Comparison of ENCODE assay signal across 1 cellular context in the genomic region with DNA sequence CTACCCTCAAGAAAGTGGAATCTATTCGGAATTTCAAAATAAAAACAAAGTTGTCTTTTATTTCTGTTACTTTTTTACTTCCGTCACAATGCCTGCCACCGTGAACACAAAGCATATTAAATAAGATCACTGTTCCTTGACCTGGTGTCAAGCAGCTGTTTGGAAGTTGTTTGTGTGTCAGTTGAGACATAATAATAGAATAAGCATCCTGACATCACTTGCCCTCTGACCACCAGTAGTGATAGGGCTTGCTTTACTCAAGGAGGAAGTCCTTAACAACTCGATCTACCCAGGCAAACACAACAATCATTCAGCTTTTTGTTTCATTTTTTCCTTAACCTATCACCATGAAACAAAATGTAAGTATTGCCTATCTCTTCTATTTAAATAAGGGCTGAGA.
TF ChIP-seq lines count a peak whose summit lies in the region.

No MANE protein-coding gene starts in this region.

TF ChIP-seq in GM23338, 12 proteins besides CTCF, POLR2A, EP300 and RAD21 (continued from another document):
- TF ChIP-seq EZH2 (IDR thresholded peaks at IDR 0.05; ENCODE audit: low read depth, unreplicated experiment) = no peak
- TF ChIP-seq, protein P1, sequence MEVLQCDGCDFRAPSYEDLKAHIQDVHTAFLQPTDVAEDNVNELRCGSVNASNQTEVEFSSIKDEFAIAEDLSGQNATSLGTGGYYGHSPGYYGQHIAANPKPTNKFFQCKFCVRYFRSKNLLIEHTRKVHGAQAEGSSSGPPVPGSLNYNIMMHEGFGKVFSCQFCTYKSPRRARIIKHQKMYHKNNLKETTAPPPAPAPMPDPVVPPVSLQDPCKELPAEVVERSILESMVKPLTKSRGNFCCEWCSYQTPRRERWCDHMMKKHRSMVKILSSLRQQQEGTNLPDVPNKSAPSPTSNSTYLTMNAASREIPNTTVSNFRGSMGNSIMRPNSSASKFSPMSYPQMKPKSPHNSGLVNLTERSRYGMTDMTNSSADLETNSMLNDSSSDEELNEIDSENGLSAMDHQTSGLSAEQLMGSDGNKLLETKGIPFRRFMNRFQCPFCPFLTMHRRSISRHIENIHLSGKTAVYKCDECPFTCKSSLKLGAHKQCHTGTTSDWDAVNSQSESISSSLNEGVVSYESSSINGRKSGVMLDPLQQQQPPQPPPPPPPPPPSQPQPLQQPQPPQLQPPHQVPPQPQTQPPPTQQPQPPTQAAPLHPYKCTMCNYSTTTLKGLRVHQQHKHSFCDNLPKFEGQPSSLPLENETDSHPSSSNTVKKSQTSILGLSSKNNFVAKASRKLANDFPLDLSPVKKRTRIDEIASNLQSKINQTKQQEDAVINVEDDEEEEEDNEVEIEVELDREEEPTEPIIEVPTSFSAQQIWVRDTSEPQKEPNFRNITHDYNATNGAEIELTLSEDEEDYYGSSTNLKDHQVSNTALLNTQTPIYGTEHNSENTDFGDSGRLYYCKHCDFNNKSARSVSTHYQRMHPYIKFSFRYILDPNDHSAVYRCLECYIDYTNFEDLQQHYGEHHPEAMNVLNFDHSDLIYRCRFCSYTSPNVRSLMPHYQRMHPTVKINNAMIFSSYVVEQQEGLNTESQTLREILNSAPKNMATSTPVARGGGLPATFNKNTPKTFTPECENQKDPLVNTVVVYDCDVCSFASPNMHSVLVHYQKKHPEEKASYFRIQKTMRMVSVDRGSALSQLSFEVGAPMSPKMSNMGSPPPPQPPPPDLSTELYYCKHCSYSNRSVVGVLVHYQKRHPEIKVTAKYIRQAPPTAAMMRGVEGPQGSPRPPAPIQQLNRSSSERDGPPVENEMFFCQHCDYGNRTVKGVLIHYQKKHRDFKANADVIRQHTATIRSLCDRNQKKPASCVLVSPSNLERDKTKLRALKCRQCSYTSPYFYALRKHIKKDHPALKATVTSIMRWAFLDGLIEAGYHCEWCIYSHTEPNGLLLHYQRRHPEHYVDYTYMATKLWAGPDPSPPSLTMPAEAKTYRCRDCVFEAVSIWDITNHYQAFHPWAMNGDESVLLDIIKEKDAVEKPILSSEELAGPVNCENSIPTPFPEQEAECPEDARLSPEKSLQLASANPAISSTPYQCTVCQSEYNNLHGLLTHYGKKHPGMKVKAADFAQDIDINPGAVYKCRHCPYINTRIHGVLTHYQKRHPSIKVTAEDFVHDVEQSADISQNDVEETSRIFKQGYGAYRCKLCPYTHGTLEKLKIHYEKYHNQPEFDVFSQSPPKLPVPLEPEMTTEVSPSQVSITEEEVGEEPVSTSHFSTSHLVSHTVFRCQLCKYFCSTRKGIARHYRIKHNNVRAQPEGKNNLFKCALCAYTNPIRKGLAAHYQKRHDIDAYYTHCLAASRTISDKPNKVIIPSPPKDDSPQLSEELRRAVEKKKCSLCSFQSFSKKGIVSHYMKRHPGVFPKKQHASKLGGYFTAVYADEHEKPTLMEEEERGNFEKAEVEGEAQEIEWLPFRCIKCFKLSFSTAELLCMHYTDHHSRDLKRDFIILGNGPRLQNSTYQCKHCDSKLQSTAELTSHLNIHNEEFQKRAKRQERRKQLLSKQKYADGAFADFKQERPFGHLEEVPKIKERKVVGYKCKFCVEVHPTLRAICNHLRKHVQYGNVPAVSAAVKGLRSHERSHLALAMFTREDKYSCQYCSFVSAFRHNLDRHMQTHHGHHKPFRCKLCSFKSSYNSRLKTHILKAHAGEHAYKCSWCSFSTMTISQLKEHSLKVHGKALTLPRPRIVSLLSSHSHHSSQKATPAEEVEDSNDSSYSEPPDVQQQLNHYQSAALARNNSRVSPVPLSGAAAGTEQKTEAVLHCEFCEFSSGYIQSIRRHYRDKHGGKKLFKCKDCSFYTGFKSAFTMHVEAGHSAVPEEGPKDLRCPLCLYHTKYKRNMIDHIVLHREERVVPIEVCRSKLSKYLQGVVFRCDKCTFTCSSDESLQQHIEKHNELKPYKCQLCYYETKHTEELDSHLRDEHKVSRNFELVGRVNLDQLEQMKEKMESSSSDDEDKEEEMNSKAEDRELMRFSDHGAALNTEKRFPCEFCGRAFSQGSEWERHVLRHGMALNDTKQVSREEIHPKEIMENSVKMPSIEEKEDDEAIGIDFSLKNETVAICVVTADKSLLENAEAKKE (CRISPR knock-in tag; IDR thresholded peaks at IDR 0.05) = no peak
- TF ChIP-seq EZH2phosphoT487 (IDR thresholded peaks at IDR 0.05; ENCODE audit: unreplicated experiment) = no peak
- no peak for TF ChIP-seq ZNF114 (CRISPR knock-in tag; IDR thresholded peaks at IDR 0.05)
- no peak for TF ChIP-seq ETS1 (IDR thresholded peaks at IDR 0.05)
